ENCODE assay signal across 9 cellular contexts in genomic region chr6:43972915-43973304, GRCh38.
DNase-seq lines count a peak whose midpoint lies in the region; ATAC-seq and TF ChIP-seq lines count a peak whose summit lies in the region.
"Had no signal": no experiment of that assay in that cellular context is flagged by ENCODE, and none has a peak within 500 bp of the region (broad histone marks: within the 10 kb centered on the region; RNA-seq: fewer than 3 reads in every experiment).

No MANE protein-coding gene starts in this region.

- no peaks in the 10 kb centered on the region for H3K9me3 ChIP-seq in prostate gland

- TF ChIP-seq POLR2A in prostate gland (IDR thresholded peaks at IDR 0.05): no peak

- WGBS in prostate gland: 15% methylated on average over 3 of the region's 3 CpGs

- intact Hi-C loops in prostate gland (cut with DNase I): loop anchor here (5.0 kb wide), 1 partner anchor 104 kb away; no protein-coding TSS in a partner anchor

- TF ChIP-seq CTCF in VCaP (conservative IDR thresholded peaks at IDR 0.05): no peak
- no peak for TF ChIP-seq CTCF in prostate gland (IDR thresholded peaks at IDR 0.05)

- peak overlapping the region; percentile 83 for H3K27ac ChIP-seq in VCaP
- H3K27ac ChIP-seq in prostate gland: no peak overlapping the region

- H3K36me3 ChIP-seq in prostate gland: no peaks in the 10 kb centered on the region

- H3K27me3 ChIP-seq in prostate gland (replicated peaks; ENCODE audit: insufficient read depth): no peaks in the 10 kb centered on the region

- no peak for ATAC-seq in HG02763 (IDR thresholded peaks at IDR 0.05; ENCODE audit: unreplicated experiment)
- ATAC-seq: GM12878 had no signal

- H3K4me3 ChIP-seq in prostate gland: no peak overlapping the region
- H3K4me3 ChIP-seq: GM12878 had no signal

- H3K4me1 ChIP-seq in prostate gland (replicated peaks): no peaks in the 10 kb centered on the region

- DNase-seq in DMS79 (lab: John Stamatoyannopoulos, UW): peak; percentile 6
- peak; percentile 42 for DNase-seq in globus pallidus (ENCODE audit: low spot score)
- DNase-seq in prostate gland (ENCODE audit: low spot score): peak; percentile 75
- DNase-seq in activated CD4-positive, CD25-positive, alpha-beta regulatory T cell treated with anti-CD3 and anti-CD28 coated beads, Interleukin-2, amount 50 U/mL, for 72 hours: no peak
- no peak for DNase-seq in NCI-H82 (lab: John Stamatoyannopoulos, UW)
- DNase-seq in T-helper 9 cell: no peak

Comparison
In these comparisons a context has a peak if more than half of its experiments do, and no peak if none do; other contexts are left out.
1. DNase-seq: peak in DMS79 (single experiment), globus pallidus (single experiment) and prostate gland (single experiment); none in activated CD4-positive, CD25-positive, alpha-beta regulatory T cell treated with anti-CD3 and anti-CD28 coated beads, Interleukin-2, amount 50 U/mL, for 72 hours (single experiment), NCI-H82 (single experiment) and T-helper 9 cell (single experiment).